ENCODE assay signal across 1 cellular context in genomic region chr2:74552914-74553811, GRCh38.
TF ChIP-seq lines count a peak whose summit lies in the region.

No MANE protein-coding gene starts in this region.

TF ChIP-seq in IMR-90, 13 proteins besides CTCF, POLR2A, EP300 and RAD21 (continued from another document):
- TF ChIP-seq RFX5 (IDR thresholded peaks at IDR 0.05; ENCODE audit: low read depth, low read length), result no peak
- TF ChIP-seq RCOR1 (IDR thresholded peaks at IDR 0.05; ENCODE audit: insufficient replicate concordance, low read length), result no peak
- TF ChIP-seq USF2 (IDR thresholded peaks at IDR 0.05; ENCODE audit: low read depth, low read length), result no peak
- TF ChIP-seq BHLHE40 (IDR thresholded peaks at IDR 0.05; ENCODE audit: low read depth, low read length), result no peak
- no peak for TF ChIP-seq FOS (IDR thresholded peaks at IDR 0.05; ENCODE audit: low read depth, low read length)
- no peak for TF ChIP-seq NFE2L2 (IDR thresholded peaks at IDR 0.05; ENCODE audit: low read depth, low read length)
- no peak for TF ChIP-seq CHD1 (IDR thresholded peaks at IDR 0.05; ENCODE audit: low read depth, low read length)
- TF ChIP-seq CEBPB (IDR thresholded peaks at IDR 0.05; ENCODE audit: low read depth, low read length), result no peak
- TF ChIP-seq MXI1 (IDR thresholded peaks at IDR 0.05; ENCODE audit: borderline replicate concordance, low read depth, low read length), result no peak
- no peak for TF ChIP-seq MAZ (IDR thresholded peaks at IDR 0.05; ENCODE audit: borderline replicate concordance, low read depth, low read length)
